In genomic region chr20:41352106-41352505, GRCh38 we compare ENCODE assay signal across 1 cellular context.
TF ChIP-seq lines count a peak whose summit lies in the region.

No MANE protein-coding gene starts in this region.

TF ChIP-seq in WTC11, 78 proteins besides CTCF, POLR2A, EP300 and RAD21 (continued from another document):
- no peak for TF ChIP-seq GABPB1 (CRISPR knock-in tag; IDR thresholded peaks at IDR 0.05)
- no peak for TF ChIP-seq KAT7 (CRISPR knock-in tag; IDR thresholded peaks at IDR 0.05; ENCODE audit: borderline replicate concordance)
- no peak for TF ChIP-seq ZNF512 (CRISPR knock-in tag; IDR thresholded peaks at IDR 0.05; ENCODE audit: borderline replicate concordance)
- no peak for TF ChIP-seq PRDM15 (CRISPR knock-in tag; IDR thresholded peaks at IDR 0.05)
- no peak for TF ChIP-seq SP1 (CRISPR knock-in tag; conservative IDR thresholded peaks at IDR 0.05)
- TF ChIP-seq AFF4 (CRISPR knock-in tag; IDR thresholded peaks at IDR 0.05; ENCODE audit: borderline replicate concordance), result no peak
- no peak for TF ChIP-seq STAT6 (CRISPR knock-in tag; conservative IDR thresholded peaks at IDR 0.05; ENCODE audit: low read depth)
